ENCODE assay signal across 2 cellular contexts in genomic region chr1:156711011-156711817, GRCh38.
TF ChIP-seq lines count a peak whose summit lies in the region.

No MANE protein-coding gene starts in this region.

TF ChIP-seq in HCT116, 20 proteins besides CTCF, POLR2A, EP300 and RAD21 (continued from another document):
- TF ChIP-seq JUND (IDR thresholded peaks at IDR 0.05) (no peak), ZFX (IDR thresholded peaks at IDR 0.05) (no peak), CEBPB (IDR thresholded peaks at IDR 0.05; ENCODE audit: low read depth) (no peak), ELF1 (IDR thresholded peaks at IDR 0.05; ENCODE audit: borderline replicate concordance, low read depth) (no peak), TCF7L2 (IDR thresholded peaks at IDR 0.05; ENCODE audit: borderline replicate concordance, extremely low read depth, insufficient read depth, insufficient read length) (no peak), ZNF274 (IDR thresholded peaks at IDR 0.05; ENCODE audit: low read depth, low read length) (no peak), CBX3 (IDR thresholded peaks at IDR 0.05; ENCODE audit: low read depth) (no peak), SRF (IDR thresholded peaks at IDR 0.05; ENCODE audit: low read depth) (no peak), REST (IDR thresholded peaks at IDR 0.05; ENCODE audit: low read depth) (no peak)

TF ChIP-seq in SK-N-SH, 30 proteins besides CTCF, POLR2A, EP300 and RAD21 (continued from another document):
- TF ChIP-seq IRF3 (IDR thresholded peaks at IDR 0.05; ENCODE audit: low read depth, low read length) (no peak), RXRA (IDR thresholded peaks at IDR 0.05; ENCODE audit: borderline replicate concordance, low read depth) (peak; percentile 88; the same call in 1 of the 2 replicates), CHD2 (IDR thresholded peaks at IDR 0.05; ENCODE audit: low read length, partially characterized antibody) (peak; percentile 89), USF1 (IDR thresholded peaks at IDR 0.05; ENCODE audit: borderline replicate concordance, low read depth) (no peak), JUND (IDR thresholded peaks at IDR 0.05) (peak; percentile 17; the same call in 1 of the 2 replicates), REST (IDR thresholded peaks at IDR 0.05; ENCODE audit: low read depth, low read length) (no peak), FOSL2 (IDR thresholded peaks at IDR 0.05; ENCODE audit: borderline replicate concordance, low read depth) (no peak), NRF1 (IDR thresholded peaks at IDR 0.05; ENCODE audit: low read depth, low read length) (no peak), USF2 (IDR thresholded peaks at IDR 0.05; ENCODE audit: borderline replicate concordance, low read depth, low read length) (no peak), SMC3 (IDR thresholded peaks at IDR 0.05; ENCODE audit: low read depth, low read length) (no peak), FOXJ3 (CRISPR knock-in tag; IDR thresholded peaks at IDR 0.05) (no peak), ZBTB33 (IDR thresholded peaks at IDR 0.05; ENCODE audit: borderline replicate concordance, low read depth) (0 out of 2 replicates have a peak, but pooled peaks have one; percentile 17), PBX3 (IDR thresholded peaks at IDR 0.05) (peak; percentile 79), MAX (IDR thresholded peaks at IDR 0.05; ENCODE audit: low read depth) (no peak), TAF1 (IDR thresholded peaks at IDR 0.05; ENCODE audit: borderline replicate concordance, low read depth, low read length) (no peak), TEAD4 (IDR thresholded peaks at IDR 0.05; ENCODE audit: borderline replicate concordance, insufficient read depth) (no peak), MXI1 (IDR thresholded peaks at IDR 0.05; ENCODE audit: low read depth, low read length) (peak; percentile 33; the same call in 1 of the 2 replicates), FOXM1 (IDR thresholded peaks at IDR 0.05; ENCODE audit: low read depth) (no peak), YY1 (IDR thresholded peaks at IDR 0.05; ENCODE audit: low read depth) (no peak), GABPA (IDR thresholded peaks at IDR 0.05; ENCODE audit: low read depth) (no peak), GATA2 (CRISPR knock-in tag; IDR thresholded peaks at IDR 0.05) (peak; percentile 43; the same call in 1 of the 2 replicates), NFIC (IDR thresholded peaks at IDR 0.05; ENCODE audit: borderline replicate concordance) (peak; percentile 38; the same call in 1 of the 2 replicates), EZH2phosphoT487 (IDR thresholded peaks at IDR 0.05; ENCODE audit: borderline replicate concordance, low read depth) (no peak), MEF2A (IDR thresholded peaks at IDR 0.05; ENCODE audit: borderline replicate concordance, low read depth) (no peak), RFX5 (IDR thresholded peaks at IDR 0.05; ENCODE audit: low read length) (no peak), ELF1 (IDR thresholded peaks at IDR 0.05) (no peak), RCOR1 (IDR thresholded peaks at IDR 0.05; ENCODE audit: low read length) (peak; percentile 89)
TF ChIP-seq in SK-N-SH: peak in this region for 11.
